In the genomic region with DNA sequence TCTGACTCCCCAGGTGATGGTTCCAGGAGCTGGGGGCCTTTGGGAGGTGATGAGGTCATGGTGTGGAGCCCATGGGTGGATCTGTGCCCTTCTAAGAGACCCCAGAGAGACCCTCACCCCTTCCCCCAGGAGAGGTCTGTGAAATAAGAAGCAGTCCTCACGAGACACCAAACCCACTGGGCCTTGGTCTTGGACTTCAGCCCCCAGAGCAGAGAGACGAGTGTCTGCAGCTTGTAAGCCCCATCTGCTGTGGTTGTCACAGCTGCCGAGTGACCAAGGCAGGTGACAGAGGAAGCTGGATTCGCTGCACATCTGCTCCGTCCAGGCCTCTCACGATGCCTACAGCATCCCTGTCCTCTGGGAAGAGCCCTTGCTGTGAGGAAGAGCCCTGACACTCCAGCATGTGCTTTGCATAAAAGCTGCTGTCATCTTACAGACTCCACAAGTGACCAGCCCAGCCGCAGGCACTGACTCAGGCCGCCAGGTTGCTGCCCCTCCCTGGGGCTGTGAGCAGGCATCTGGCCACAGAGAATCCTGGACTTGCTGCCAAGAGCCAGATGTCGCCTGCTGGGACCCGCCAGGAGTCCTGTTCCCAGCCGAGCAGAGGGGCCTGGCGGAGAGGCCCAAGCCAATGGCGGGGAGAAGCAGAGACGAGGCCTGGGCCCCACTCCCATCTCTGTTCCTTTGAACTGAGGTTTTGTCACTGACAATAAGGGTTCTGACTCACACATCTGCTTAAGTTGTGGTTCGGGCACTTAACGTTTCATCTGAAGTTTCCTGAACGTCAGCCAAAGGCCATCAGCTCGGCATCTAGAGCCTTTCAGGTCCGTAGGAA, we compare ENCODE assay signal across 8 cellular contexts.
DNase-seq lines count a peak whose midpoint lies in the region; ATAC-seq and TF ChIP-seq lines count a peak whose summit lies in the region.

No MANE protein-coding gene starts in this region.

- no peaks in the 10 kb centered on the region for H3K9me3 ChIP-seq in psoas muscle

- H3K36me3 ChIP-seq in psoas muscle (ENCODE audit: insufficient read depth in 1 of 2, low read depth in 1 of 2) = no peaks in the 10 kb centered on the region

- DNase-seq in GM04504 (ENCODE audit: low read depth) (peak; percentile 70), NCI-H524 (lab: John Stamatoyannopoulos, UW) (peak; percentile 85 to 97), fibroblast of gingiva (ENCODE audit: low read depth) (peak; percentile 54), psoas muscle (peak in 1 of 2 donors; percentile 66), NOMO-1 (lab: John Stamatoyannopoulos, UW; ENCODE audit: unreplicated experiment in 2 of 2) (no peak)
- no peak for DNase-seq in NK-92 treated with Interleukin-12 subunit alpha and Interleukin-12 subunit beta, amount 100 ng/mL, for 24 hours (lab: John Stamatoyannopoulos, UW)
- DNase-seq in stimulated activated naive CD4-positive, alpha-beta T cell treated with Interleukin-2 at 50 U/mL for 16 hours (lab: John Stamatoyannopoulos, UW) = no peak

- no peak overlapping the region for H3K4me3 ChIP-seq in psoas muscle

- TF ChIP-seq CTCF in psoas muscle (IDR thresholded peaks at IDR 0.05) = no peak

- ATAC-seq in psoas muscle (peak in 3 of 4 donors; percentile 20 to 39 (median 38)), HG03432 (IDR thresholded peaks at IDR 0.05; ENCODE audit: unreplicated experiment) (no peak)

- no peak overlapping the region for H3K27ac ChIP-seq in psoas muscle

- peaks cover 0 to 33% (median 0%) of the 10 kb centered on the region in 3 donors for H3K27me3 ChIP-seq in psoas muscle (ENCODE audit: insufficient read depth in 3 of 3, low read length in 2 of 3)

- intact Hi-C loops in psoas muscle (cut with DNase I) = loop anchor here in 1 of 2 donors (5.0 kb wide), 1 partner anchor 149 kb away; the partner anchor contains the start of gene PXDN

- no peaks in the 10 kb centered on the region for H3K4me1 ChIP-seq in psoas muscle

- 26 to 40% (median 29%) methylated on average over 19 of the region's 19 CpGs for WGBS in psoas muscle, 3 donors

Comparison
In these comparisons a context has a peak if more than half of its experiments do, and no peak if none do; other contexts are left out.
1. DNase-seq: peak in GM04504 (single experiment), NCI-H524 (2 of 2) and fibroblast of gingiva (single experiment); none in NK-92 treated with Interleukin-12 subunit alpha and Interleukin-12 subunit beta, amount 100 ng/mL, for 24 hours (single experiment), NOMO-1 (0 of 2) and stimulated activated naive CD4-positive, alpha-beta T cell treated with Interleukin-2 at 50 U/mL for 16 hours (single experiment).